In genomic region chr6:111481836-111482235, GRCh38 we compare ENCODE assay signal across 8 cellular contexts. TPM values are rescaled to one million over a fixed set of nuclear protein-coding genes. Genes with fewer than 3 reads are reported as not detected.
A peak's percentile ranks its signal among the peaks of the same experiment; 100 is the strongest.
DNase-seq lines count a peak whose midpoint lies in the region; ATAC-seq and TF ChIP-seq lines count a peak whose summit lies in the region.

No MANE protein-coding gene starts in this region.

- 1% methylated on average over 10 of the region's 10 CpGs for WGBS in mammary epithelial cell (ENCODE audit: low coverage, missing lambda C conversion rate)
- no CpG with 5 or more reads among the region's 10 CpGs for WGBS in mesendoderm (ENCODE audit: extremely low coverage, insufficient coverage, low lambda C conversion rate)

- H2BK120ac ChIP-seq in mesendoderm (ENCODE audit: low read depth, low read length), result no peak overlapping the region

- H3K27me3 ChIP-seq in Karpas-422 (ENCODE audit: low read length) (no peaks in the 10 kb centered on the region), mammary epithelial cell (ENCODE audit: insufficient read depth, low read length) (no peaks in the 10 kb centered on the region), mesendoderm (ENCODE audit: insufficient read depth, low read length, poor library complexity) (peaks cover 2% of the 10 kb centered on the region)

- no peak overlapping the region for H3K4ac ChIP-seq in mesendoderm (ENCODE audit: low read depth, low read length)

- DNase-seq in ACHN, result peak; percentile 30
- no peak for DNase-seq in Karpas-422
- peak; percentile 46 for DNase-seq in mammary epithelial cell
- DNase-seq in mesendoderm, result peak; percentile 55
- DNase-seq in SHP77 treated with DMSO at 0.1 percent for 48 hours (lab: John Stamatoyannopoulos, UW), result no peak
- DNase-seq in activated CD4-positive, alpha-beta T cell treated with anti-CD3 and anti-CD28 coated beads for 4 hours, result no peak
- no peak for DNase-seq in NCI-H69 (lab: John Stamatoyannopoulos, UW)

- peaks cover 4% of the 10 kb centered on the region; the same call in 1 of the 2 replicates for H4K20me1 ChIP-seq in Karpas-422 (ENCODE audit: insufficient read depth, low read depth, low read length)
- no peaks in the 10 kb centered on the region for H4K20me1 ChIP-seq in mammary epithelial cell (ENCODE audit: insufficient read depth, low read length)

- peak overlapping the region; percentile 98 for H3K56ac ChIP-seq in mesendoderm (ENCODE audit: low read length)

- peaks cover 87% of the 10 kb centered on the region for H3K79me2 ChIP-seq in Karpas-422 (ENCODE audit: low read length)
- peaks cover 64% of the 10 kb centered on the region for H3K79me2 ChIP-seq in mammary epithelial cell (ENCODE audit: insufficient read depth, low read length)
- peaks cover 1% of the 10 kb centered on the region for H3K79me2 ChIP-seq in mesendoderm (ENCODE audit: control insufficient read depth, insufficient read depth, low read length)

- peaks cover 2% of the 10 kb centered on the region for H3K79me1 ChIP-seq in mesendoderm (ENCODE audit: low read length)

- peak; percentile 14 for ATAC-seq in GM19397 (IDR thresholded peaks at IDR 0.05; ENCODE audit: unreplicated experiment)

- H3K36me3 ChIP-seq in Karpas-422 (ENCODE audit: insufficient read depth, low read length), result 0 out of 2 replicates have a peak, but pooled peaks cover 6% of the 10 kb centered on the region
- H3K36me3 ChIP-seq in mammary epithelial cell (ENCODE audit: insufficient read depth, low read length), result no peaks in the 10 kb centered on the region
- no peaks in the 10 kb centered on the region for H3K36me3 ChIP-seq in mesendoderm (ENCODE audit: control insufficient read depth, insufficient read depth, low read length)

- H2AK5ac ChIP-seq in mesendoderm (ENCODE audit: low read length), result no peak overlapping the region

- CTCF ChIA-PET in mammary epithelial cell (lab: Charles Lee; ENCODE audit: low non-redundant PET), result no interaction called here

- H3K4me1 ChIP-seq in Karpas-422 (ENCODE audit: low read length) (peaks cover 56% of the 10 kb centered on the region), mammary epithelial cell (ENCODE audit: insufficient read depth, low read length) (peaks cover 24% of the 10 kb centered on the region), mesendoderm (ENCODE audit: control insufficient read depth, low read depth, low read length) (peaks cover 12% of the 10 kb centered on the region)

- no peak overlapping the region for H4K8ac ChIP-seq in mesendoderm (ENCODE audit: low read depth, low read length)

- no peak overlapping the region for H2BK15ac ChIP-seq in mesendoderm (replicated peaks; ENCODE audit: low read depth)

- H3K4me3 ChIP-seq in Karpas-422 (ENCODE audit: low read length), result peak overlapping the region; percentile 90
- peak overlapping the region; percentile 84 to 94 (median 89) for H3K4me3 ChIP-seq in mammary epithelial cell (replicated peaks in 1 of 3; ENCODE audit: insufficient read depth in 1 of 3, low read depth in 2 of 3, low read length in 3 of 3)
- peak overlapping the region; percentile 77 for H3K4me3 ChIP-seq in mesendoderm (ENCODE audit: low read length)

- in situ Hi-C loops in ACHN (cut with HindIII; ENCODE audit: low pct_ligation_motif_present, low pct_unique_long_range_greater_than_20kb, low sequenced_read_pairs) (no loop called here), mammary epithelial cell (cut with MboI; ENCODE audit: low sequenced_read_pairs in 2 of 2) (no loop called here)

- H2BK5ac ChIP-seq in mesendoderm (ENCODE audit: low read length), result no peak overlapping the region

- H3K9me3 ChIP-seq in Karpas-422 (ENCODE audit: low read length) (no peaks in the 10 kb centered on the region; the same call in 1 of the 2 replicates), mammary epithelial cell (replicated peaks; ENCODE audit: insufficient read depth, low read length) (no peaks in the 10 kb centered on the region)

- no peak for TF ChIP-seq CTCF in mammary epithelial cell (conservative IDR thresholded peaks at IDR 0.05 in 1 of 2, IDR thresholded peaks at IDR 0.05 in 1 of 2; ENCODE audit: extremely low read depth in 1 of 2, insufficient read depth in 1 of 2, low read depth in 1 of 2, low read length in 2 of 2)

- H3K18ac ChIP-seq in mesendoderm (ENCODE audit: low read length), result no peak overlapping the region

- intact Hi-C loops in mammary epithelial cell (cut with micrococcal nuclease), result loop anchor here (1.0 to 5.0 kb wide), 3 partner anchors 91 to 560 kb away; no protein-coding TSS in a partner anchor

- H2AFZ ChIP-seq in Karpas-422 (ENCODE audit: low read length) (no peak overlapping the region; the same call in 1 of the 2 replicates), mammary epithelial cell (ENCODE audit: low read depth, low read length) (peak overlapping the region; percentile 92)

- H3K27ac ChIP-seq in Karpas-422 (ENCODE audit: low read length), result peak overlapping the region; percentile 90
- H3K27ac ChIP-seq in mammary epithelial cell (ENCODE audit: insufficient read depth, low read depth, low read length), result peak overlapping the region; percentile 81
- H3K27ac ChIP-seq in mesendoderm (ENCODE audit: low read depth, low read length), result no peak overlapping the region

- H3K9ac ChIP-seq in Karpas-422 (ENCODE audit: low read length) (peak overlapping the region; percentile 92), mammary epithelial cell (ENCODE audit: insufficient read depth, low read length) (peak overlapping the region; percentile 89), mesendoderm (ENCODE audit: low read length) (peak overlapping the region; percentile 93)

- dilution Hi-C loops in mammary epithelial cell (cut with HindIII; ENCODE audit: low sequenced_read_pairs), result loop anchor here (5.0 kb wide), 1 partner anchor 90 kb away; no protein-coding TSS in a partner anchor

- no peaks in the 10 kb centered on the region for H3K9me2 ChIP-seq in Karpas-422 (replicated peaks; ENCODE audit: insufficient read depth, low read length)

- H4K5ac ChIP-seq in mesendoderm (ENCODE audit: low read length), result no peak overlapping the region

- H3K4me2 ChIP-seq in Karpas-422 (ENCODE audit: low read depth, low read length, poor library complexity, severe bottlenecking) (peak overlapping the region; percentile 79), mammary epithelial cell (ENCODE audit: insufficient read depth, low read depth, low read length) (peak overlapping the region; percentile 93), mesendoderm (ENCODE audit: low read length) (peak overlapping the region; percentile 52)

- no TSS peak for BruUV-seq in mammary epithelial cell (replicated peaks; lab: Mats Ljungman, UMichigan)

- no peak overlapping the region for H3K23ac ChIP-seq in mesendoderm (ENCODE audit: low read length)

RNA-seq across cellular contexts. Expression of gene REV3L, which starts 1.2 kb away (rescaled TPM):
- 38.6 and 64.4 TPM in 2 replicates for total RNA-seq in Karpas-422 (2014; rRNA removed; shearing (Covaris generic); ENCODE audit: low replicate concordance)
- 10 to 100 TPM; 16.7 to 32.8 TPM for total RNA-seq in mammary epithelial cell
- polyA plus RNA-seq in mammary epithelial cell, result 6.1 TPM
- 36.3 TPM for polyA minus RNA-seq in mammary epithelial cell
- 3.5 TPM for polyA plus RNA-seq in mesendoderm (2013, experiment 1 of 2)
- 2.2 TPM for polyA plus RNA-seq in mesendoderm (2013, experiment 2 of 2)

Comparison
In these comparisons a context has a peak if more than half of its experiments do, and no peak if none do; other contexts are left out.
1. DNase-seq: peak in ACHN (single experiment), mammary epithelial cell (single experiment) and mesendoderm (single experiment); none in Karpas-422 (single experiment), SHP77 treated with DMSO at 0.1 percent for 48 hours (single experiment), activated CD4-positive, alpha-beta T cell treated with anti-CD3 and anti-CD28 coated beads for 4 hours (0 of 2) and NCI-H69 (single experiment).
2. Peak in every context shown above with its lines, with median percentiles within 50 percentile points of each other: H3K4me2 ChIP-seq, H3K4me3 ChIP-seq and H3K9ac ChIP-seq.